In the genomic region with DNA sequence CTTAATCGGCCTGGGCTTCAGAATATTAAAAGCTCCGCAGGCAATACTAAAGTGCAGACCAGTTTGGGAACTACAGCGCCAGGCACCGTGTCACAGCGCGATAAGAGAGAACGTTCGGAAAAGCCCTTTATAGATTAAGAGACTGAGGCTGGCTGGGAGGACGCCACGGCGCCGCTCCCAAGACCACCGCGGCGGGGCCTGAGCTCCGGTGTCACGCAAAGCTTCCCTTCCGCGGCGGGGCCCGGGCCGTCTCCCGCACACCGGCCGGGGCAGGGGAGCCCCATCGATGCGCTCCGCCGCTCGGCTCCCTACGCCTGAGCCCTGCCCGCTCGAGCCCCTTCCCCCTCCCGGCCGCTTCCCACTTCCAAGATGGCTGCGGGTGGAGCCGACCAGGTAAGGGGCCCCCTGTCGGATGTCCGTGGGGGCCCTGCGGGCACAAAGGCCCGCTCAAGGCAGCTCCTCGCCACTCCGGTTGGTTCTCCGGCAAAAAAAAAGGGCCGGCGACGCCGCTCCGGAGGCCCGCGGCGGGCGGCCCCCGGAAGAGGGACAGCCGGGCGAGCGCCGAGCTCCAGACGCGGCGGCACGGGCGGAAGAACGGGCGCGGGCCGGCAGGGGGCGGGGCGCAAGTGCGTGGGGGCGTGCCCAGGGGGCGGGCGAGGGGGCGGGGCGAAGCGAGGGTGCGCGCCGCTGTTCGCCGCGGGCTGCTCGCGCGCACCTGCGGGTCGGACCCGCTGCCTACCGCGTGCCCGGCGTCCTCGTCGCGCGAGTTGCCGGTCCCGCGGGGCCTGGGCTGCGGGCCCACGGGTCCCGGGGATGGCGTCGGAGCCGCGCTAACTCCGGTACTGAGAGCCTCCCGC, we compare ENCODE assay signal across 1 cellular context.
TF ChIP-seq lines count a peak whose summit lies in the region.

A gene with protein sequence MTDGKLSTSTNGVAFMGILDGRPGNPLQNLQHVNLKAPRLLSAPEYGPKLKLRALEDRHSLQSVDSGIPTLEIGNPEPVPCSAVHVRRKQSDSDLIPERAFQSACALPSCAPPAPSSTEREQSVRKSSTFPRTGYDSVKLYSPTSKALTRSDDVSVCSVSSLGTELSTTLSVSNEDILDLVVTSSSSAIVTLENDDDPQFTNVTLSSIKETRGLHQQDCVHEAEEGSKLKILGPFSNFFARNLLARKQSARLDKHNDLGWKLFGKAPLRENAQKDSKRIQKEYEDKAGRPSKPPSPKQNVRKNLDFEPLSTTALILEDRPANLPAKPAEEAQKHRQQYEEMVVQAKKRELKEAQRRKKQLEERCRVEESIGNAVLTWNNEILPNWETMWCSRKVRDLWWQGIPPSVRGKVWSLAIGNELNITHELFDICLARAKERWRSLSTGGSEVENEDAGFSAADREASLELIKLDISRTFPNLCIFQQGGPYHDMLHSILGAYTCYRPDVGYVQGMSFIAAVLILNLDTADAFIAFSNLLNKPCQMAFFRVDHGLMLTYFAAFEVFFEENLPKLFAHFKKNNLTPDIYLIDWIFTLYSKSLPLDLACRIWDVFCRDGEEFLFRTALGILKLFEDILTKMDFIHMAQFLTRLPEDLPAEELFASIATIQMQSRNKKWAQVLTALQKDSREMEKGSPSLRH (plus strand): TSS at position 714 of the 857 bp plus-strand sequence. CDS start 13,564 bp downstream, outside the sequence.

TF ChIP-seq in K562, 482 proteins besides CTCF, POLR2A, EP300 and RAD21 (continued from another document and continues in another):
- TF ChIP-seq SP2 (IDR thresholded peaks at IDR 0.05; ENCODE audit: extremely low read depth, low read depth, low read length, poor library complexity, severe bottlenecking) (no peak), TEAD4 (IDR thresholded peaks at IDR 0.05; ENCODE audit: low read length) (no peak; the same call in 1 of the 2 replicates), TEAD4 (CRISPR knock-in tag; IDR thresholded peaks at IDR 0.05; ENCODE audit: borderline replicate concordance) (0 out of 2 replicates have a peak, but pooled peaks have one; percentile 39), CBX8 (IDR thresholded peaks at IDR 0.05; ENCODE audit: borderline replicate concordance, extremely low read depth, low read depth, low read length, poor library complexity, severe bottlenecking) (no peak), PTTG1 (tag; IDR thresholded peaks at IDR 0.05; ENCODE audit: low read depth) (no peak), ZNF830 (CRISPR knock-in tag; IDR thresholded peaks at IDR 0.05) (no peak), NFXL1 (CRISPR knock-in tag; IDR thresholded peaks at IDR 0.05) (no peak), ZNF408 (CRISPR knock-in tag; IDR thresholded peaks at IDR 0.05; ENCODE audit: low read depth) (no peak), SRF (CRISPR knock-in tag; IDR thresholded peaks at IDR 0.05) (no peak; a peak in 1 of 4 replicates), RHOXF2B (CRISPR knock-in tag; conservative IDR thresholded peaks at IDR 0.05) (no peak), ZNF165 (CRISPR knock-in tag; IDR thresholded peaks at IDR 0.05; ENCODE audit: borderline replicate concordance) (no peak), ILF3 (IDR thresholded peaks at IDR 0.05; ENCODE audit: borderline replicate concordance) (no peak), TAF1 (IDR thresholded peaks at IDR 0.05; ENCODE audit: control insufficient read depth, extremely low read depth, insufficient read depth, low read length, severe bottlenecking) (peak; percentile 86), ARID1B (IDR thresholded peaks at IDR 0.05) (no peak; the same call in 1 of the 2 replicates), ZNF133 (CRISPR knock-in tag; IDR thresholded peaks at IDR 0.05) (no peak), KDM5B (IDR thresholded peaks at IDR 0.05; ENCODE audit: insufficient replicate concordance, low read depth, low read length) (no peak), ZNF644 (tag; IDR thresholded peaks at IDR 0.05; ENCODE audit: low read depth) (no peak), EZH2 (IDR thresholded peaks at IDR 0.05; ENCODE audit: borderline replicate concordance, low read depth, low read length) (no peak), TCFL5 (CRISPR knock-in tag; conservative IDR thresholded peaks at IDR 0.05) (no peak), MEIS2 (IDR thresholded peaks at IDR 0.05; ENCODE audit: partially characterized antibody) (peak; percentile 13), CSDE1 (IDR thresholded peaks at IDR 0.05) (no peak), NFATC3 (IDR thresholded peaks at IDR 0.05) (no peak), TBL1XR1 (IDR thresholded peaks at IDR 0.05; ENCODE audit: low read length in 2 of 2) (peak in 1 of 2 experiments; percentile 63; a peak in 1 of 4 replicates)
- TF ChIP-seq, protein P1, sequence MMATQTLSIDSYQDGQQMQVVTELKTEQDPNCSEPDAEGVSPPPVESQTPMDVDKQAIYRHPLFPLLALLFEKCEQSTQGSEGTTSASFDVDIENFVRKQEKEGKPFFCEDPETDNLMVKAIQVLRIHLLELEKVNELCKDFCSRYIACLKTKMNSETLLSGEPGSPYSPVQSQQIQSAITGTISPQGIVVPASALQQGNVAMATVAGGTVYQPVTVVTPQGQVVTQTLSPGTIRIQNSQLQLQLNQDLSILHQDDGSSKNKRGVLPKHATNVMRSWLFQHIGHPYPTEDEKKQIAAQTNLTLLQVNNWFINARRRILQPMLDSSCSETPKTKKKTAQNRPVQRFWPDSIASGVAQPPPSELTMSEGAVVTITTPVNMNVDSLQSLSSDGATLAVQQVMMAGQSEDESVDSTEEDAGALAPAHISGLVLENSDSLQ (IDR thresholded peaks at IDR 0.05), result no peak
- TF ChIP-seq, protein P2, sequence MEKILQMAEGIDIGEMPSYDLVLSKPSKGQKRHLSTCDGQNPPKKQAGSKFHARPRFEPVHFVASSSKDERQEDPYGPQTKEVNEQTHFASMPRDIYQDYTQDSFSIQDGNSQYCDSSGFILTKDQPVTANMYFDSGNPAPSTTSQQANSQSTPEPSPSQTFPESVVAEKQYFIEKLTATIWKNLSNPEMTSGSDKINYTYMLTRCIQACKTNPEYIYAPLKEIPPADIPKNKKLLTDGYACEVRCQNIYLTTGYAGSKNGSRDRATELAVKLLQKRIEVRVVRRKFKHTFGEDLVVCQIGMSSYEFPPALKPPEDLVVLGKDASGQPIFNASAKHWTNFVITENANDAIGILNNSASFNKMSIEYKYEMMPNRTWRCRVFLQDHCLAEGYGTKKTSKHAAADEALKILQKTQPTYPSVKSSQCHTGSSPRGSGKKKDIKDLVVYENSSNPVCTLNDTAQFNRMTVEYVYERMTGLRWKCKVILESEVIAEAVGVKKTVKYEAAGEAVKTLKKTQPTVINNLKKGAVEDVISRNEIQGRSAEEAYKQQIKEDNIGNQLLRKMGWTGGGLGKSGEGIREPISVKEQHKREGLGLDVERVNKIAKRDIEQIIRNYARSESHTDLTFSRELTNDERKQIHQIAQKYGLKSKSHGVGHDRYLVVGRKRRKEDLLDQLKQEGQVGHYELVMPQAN (IDR thresholded peaks at IDR 0.05; ENCODE audit: borderline replicate concordance), result peak; percentile 22; the same call in 1 of the 2 replicates
- TF ChIP-seq, protein P3, sequence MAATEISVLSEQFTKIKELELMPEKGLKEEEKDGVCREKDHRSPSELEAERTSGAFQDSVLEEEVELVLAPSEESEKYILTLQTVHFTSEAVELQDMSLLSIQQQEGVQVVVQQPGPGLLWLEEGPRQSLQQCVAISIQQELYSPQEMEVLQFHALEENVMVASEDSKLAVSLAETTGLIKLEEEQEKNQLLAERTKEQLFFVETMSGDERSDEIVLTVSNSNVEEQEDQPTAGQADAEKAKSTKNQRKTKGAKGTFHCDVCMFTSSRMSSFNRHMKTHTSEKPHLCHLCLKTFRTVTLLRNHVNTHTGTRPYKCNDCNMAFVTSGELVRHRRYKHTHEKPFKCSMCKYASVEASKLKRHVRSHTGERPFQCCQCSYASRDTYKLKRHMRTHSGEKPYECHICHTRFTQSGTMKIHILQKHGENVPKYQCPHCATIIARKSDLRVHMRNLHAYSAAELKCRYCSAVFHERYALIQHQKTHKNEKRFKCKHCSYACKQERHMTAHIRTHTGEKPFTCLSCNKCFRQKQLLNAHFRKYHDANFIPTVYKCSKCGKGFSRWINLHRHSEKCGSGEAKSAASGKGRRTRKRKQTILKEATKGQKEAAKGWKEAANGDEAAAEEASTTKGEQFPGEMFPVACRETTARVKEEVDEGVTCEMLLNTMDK (IDR thresholded peaks at IDR 0.05; ENCODE audit: borderline replicate concordance, insufficient read depth, low read depth, low read length, poor library complexity, severe bottlenecking), result peak; percentile 98
- TF ChIP-seq, protein P4, sequence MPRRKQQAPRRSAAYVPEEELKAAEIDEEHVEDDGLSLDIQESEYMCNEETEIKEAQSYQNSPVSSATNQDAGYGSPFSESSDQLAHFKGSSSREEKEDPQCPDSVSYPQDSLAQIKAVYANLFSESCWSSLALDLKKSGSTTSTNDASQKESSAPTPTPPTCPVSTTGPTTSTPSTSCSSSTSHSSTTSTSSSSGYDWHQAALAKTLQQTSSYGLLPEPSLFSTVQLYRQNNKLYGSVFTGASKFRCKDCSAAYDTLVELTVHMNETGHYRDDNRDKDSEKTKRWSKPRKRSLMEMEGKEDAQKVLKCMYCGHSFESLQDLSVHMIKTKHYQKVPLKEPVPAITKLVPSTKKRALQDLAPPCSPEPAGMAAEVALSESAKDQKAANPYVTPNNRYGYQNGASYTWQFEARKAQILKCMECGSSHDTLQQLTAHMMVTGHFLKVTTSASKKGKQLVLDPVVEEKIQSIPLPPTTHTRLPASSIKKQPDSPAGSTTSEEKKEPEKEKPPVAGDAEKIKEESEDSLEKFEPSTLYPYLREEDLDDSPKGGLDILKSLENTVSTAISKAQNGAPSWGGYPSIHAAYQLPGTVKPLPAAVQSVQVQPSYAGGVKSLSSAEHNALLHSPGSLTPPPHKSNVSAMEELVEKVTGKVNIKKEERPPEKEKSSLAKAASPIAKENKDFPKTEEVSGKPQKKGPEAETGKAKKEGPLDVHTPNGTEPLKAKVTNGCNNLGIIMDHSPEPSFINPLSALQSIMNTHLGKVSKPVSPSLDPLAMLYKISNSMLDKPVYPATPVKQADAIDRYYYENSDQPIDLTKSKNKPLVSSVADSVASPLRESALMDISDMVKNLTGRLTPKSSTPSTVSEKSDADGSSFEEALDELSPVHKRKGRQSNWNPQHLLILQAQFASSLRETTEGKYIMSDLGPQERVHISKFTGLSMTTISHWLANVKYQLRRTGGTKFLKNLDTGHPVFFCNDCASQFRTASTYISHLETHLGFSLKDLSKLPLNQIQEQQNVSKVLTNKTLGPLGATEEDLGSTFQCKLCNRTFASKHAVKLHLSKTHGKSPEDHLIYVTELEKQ (CRISPR knock-in tag; IDR thresholded peaks at IDR 0.05), result no peak
- TF ChIP-seq, protein P5, sequence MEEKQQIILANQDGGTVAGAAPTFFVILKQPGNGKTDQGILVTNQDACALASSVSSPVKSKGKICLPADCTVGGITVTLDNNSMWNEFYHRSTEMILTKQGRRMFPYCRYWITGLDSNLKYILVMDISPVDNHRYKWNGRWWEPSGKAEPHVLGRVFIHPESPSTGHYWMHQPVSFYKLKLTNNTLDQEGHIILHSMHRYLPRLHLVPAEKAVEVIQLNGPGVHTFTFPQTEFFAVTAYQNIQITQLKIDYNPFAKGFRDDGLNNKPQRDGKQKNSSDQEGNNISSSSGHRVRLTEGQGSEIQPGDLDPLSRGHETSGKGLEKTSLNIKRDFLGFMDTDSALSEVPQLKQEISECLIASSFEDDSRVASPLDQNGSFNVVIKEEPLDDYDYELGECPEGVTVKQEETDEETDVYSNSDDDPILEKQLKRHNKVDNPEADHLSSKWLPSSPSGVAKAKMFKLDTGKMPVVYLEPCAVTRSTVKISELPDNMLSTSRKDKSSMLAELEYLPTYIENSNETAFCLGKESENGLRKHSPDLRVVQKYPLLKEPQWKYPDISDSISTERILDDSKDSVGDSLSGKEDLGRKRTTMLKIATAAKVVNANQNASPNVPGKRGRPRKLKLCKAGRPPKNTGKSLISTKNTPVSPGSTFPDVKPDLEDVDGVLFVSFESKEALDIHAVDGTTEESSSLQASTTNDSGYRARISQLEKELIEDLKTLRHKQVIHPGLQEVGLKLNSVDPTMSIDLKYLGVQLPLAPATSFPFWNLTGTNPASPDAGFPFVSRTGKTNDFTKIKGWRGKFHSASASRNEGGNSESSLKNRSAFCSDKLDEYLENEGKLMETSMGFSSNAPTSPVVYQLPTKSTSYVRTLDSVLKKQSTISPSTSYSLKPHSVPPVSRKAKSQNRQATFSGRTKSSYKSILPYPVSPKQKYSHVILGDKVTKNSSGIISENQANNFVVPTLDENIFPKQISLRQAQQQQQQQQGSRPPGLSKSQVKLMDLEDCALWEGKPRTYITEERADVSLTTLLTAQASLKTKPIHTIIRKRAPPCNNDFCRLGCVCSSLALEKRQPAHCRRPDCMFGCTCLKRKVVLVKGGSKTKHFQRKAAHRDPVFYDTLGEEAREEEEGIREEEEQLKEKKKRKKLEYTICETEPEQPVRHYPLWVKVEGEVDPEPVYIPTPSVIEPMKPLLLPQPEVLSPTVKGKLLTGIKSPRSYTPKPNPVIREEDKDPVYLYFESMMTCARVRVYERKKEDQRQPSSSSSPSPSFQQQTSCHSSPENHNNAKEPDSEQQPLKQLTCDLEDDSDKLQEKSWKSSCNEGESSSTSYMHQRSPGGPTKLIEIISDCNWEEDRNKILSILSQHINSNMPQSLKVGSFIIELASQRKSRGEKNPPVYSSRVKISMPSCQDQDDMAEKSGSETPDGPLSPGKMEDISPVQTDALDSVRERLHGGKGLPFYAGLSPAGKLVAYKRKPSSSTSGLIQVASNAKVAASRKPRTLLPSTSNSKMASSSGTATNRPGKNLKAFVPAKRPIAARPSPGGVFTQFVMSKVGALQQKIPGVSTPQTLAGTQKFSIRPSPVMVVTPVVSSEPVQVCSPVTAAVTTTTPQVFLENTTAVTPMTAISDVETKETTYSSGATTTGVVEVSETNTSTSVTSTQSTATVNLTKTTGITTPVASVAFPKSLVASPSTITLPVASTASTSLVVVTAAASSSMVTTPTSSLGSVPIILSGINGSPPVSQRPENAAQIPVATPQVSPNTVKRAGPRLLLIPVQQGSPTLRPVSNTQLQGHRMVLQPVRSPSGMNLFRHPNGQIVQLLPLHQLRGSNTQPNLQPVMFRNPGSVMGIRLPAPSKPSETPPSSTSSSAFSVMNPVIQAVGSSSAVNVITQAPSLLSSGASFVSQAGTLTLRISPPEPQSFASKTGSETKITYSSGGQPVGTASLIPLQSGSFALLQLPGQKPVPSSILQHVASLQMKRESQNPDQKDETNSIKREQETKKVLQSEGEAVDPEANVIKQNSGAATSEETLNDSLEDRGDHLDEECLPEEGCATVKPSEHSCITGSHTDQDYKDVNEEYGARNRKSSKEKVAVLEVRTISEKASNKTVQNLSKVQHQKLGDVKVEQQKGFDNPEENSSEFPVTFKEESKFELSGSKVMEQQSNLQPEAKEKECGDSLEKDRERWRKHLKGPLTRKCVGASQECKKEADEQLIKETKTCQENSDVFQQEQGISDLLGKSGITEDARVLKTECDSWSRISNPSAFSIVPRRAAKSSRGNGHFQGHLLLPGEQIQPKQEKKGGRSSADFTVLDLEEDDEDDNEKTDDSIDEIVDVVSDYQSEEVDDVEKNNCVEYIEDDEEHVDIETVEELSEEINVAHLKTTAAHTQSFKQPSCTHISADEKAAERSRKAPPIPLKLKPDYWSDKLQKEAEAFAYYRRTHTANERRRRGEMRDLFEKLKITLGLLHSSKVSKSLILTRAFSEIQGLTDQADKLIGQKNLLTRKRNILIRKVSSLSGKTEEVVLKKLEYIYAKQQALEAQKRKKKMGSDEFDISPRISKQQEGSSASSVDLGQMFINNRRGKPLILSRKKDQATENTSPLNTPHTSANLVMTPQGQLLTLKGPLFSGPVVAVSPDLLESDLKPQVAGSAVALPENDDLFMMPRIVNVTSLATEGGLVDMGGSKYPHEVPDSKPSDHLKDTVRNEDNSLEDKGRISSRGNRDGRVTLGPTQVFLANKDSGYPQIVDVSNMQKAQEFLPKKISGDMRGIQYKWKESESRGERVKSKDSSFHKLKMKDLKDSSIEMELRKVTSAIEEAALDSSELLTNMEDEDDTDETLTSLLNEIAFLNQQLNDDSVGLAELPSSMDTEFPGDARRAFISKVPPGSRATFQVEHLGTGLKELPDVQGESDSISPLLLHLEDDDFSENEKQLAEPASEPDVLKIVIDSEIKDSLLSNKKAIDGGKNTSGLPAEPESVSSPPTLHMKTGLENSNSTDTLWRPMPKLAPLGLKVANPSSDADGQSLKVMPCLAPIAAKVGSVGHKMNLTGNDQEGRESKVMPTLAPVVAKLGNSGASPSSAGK (IDR thresholded peaks at IDR 0.05), result no peak
- TF ChIP-seq, protein P6, sequence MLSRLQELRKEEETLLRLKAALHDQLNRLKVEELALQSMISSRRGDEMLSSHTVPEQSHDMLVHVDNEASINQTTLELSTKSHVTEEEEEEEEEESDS (CRISPR knock-in tag; IDR thresholded peaks at IDR 0.05), result no peak
